In genomic region chr3:175664911-175665310, GRCh38 we compare ENCODE assay signal across 17 cellular contexts.
DNase-seq lines count a peak whose midpoint lies in the region; FAIRE-seq and TF ChIP-seq lines count a peak whose summit lies in the region.
"Had no signal": no experiment of that assay in that cellular context is flagged by ENCODE, and none has a peak within 500 bp of the region (broad histone marks: within the 10 kb centered on the region; RNA-seq: fewer than 3 reads in every experiment).

No MANE protein-coding gene starts in this region.

- FAIRE-seq in urothelium cell line (lab: Jason Lieb, UNC): no peak
- FAIRE-seq: HepG2 had no signal

- TF ChIP-seq CTCF in epithelial cell of esophagus (IDR thresholded peaks at IDR 0.05; ENCODE audit: insufficient read depth, low read depth, low read length, missing control alignments): no peak

- no peak overlapping the region for H3K4me3 ChIP-seq in epithelial cell of esophagus (ENCODE audit: low read length)
- H3K4me3 ChIP-seq: SJSA1 had no signal

- DNase-seq in DMS53 (lab: John Stamatoyannopoulos, UW) (peak; percentile 4), DMS53 treated with DMSO at 0.1 percent for 48 hours (lab: John Stamatoyannopoulos, UW; ENCODE audit: unreplicated experiment) (no peak), NCI-H226 (peak; percentile 26), epithelial cell of esophagus (ENCODE audit: low read depth) (peak; percentile 76), urothelium cell line (ENCODE audit: low spot score) (peak; percentile 2), SW480 (ENCODE audit: low spot score) (no peak), OCI-M1 (lab: John Stamatoyannopoulos, UW) (no peak)
- DNase-seq in activated T-cell treated with anti-CD3 and anti-CD28 coated beads, Interleukin-2, amount 50 U/mL, for 48 hours: no peak
- DNase-seq: AML-193, DND-41, HCEC 1CT, KG1, NCI-H1436 treated with DMSO at 0.1 percent for 48 hours, NCI-H510A, T-helper 2 cell had no signal

Comparison
In these comparisons a context has a peak if more than half of its experiments do, and no peak if none do; other contexts are left out.
1. DNase-seq: peak in DMS53 (single experiment), NCI-H226 (single experiment), epithelial cell of esophagus (single experiment) and urothelium cell line (single experiment); none in DMS53 treated with DMSO at 0.1 percent for 48 hours (single experiment), activated T-cell treated with anti-CD3 and anti-CD28 coated beads, Interleukin-2, amount 50 U/mL, for 48 hours (0 of 2), SW480 (single experiment) and OCI-M1 (single experiment).